8 cellular contexts compared by ENCODE assay signal in the genomic region with DNA sequence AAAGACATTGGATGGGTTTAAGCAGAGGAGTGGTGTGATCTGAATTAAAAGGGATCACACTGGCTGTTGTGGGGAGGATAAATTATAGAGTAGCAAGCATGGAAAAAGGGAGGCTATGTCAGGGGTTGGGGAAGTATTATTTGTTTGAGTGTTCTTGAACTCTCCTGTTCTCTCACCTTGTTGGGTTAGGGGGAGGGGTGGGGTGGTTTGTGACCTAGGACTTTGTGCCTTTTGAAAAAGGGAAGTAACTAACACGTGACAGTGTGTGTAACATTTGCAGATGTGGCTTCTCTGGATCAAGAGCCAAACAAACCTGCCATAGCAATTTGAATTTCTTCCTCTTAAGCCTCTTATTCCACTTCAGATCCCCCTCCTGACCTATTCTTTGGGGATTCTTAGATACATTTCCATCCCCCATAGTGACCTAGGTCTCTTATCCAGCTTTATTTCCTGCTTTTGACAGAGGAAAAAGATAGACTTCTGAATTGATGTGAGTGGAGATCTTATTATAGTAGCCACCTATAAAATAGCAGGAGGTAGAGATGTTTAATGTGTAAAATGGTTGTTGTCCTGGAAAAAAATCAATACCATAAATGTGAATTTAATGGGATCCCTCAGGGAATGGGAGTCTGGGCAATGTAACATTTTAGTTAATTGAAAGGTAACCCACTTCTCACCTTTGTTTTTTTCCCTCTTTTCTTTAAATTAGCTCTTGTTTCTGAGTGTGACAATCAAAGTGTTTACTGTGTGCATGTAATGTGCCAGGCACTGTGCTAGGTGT.
DNase-seq lines count a peak whose midpoint lies in the region; ATAC-seq and TF ChIP-seq lines count a peak whose summit lies in the region.

No MANE protein-coding gene starts in this region.

- peaks cover 5% of the 10 kb centered on the region for H3K9me3 ChIP-seq in neural progenitor cell (ENCODE audit: low read depth)

- peaks cover 2% of the 10 kb centered on the region for H3K9me3 Mint-ChIP-seq in neural progenitor cell

- H3K4me2 ChIP-seq in neural progenitor cell, result peak overlapping the region; percentile 18

- H3K79me2 ChIP-seq in neural progenitor cell (ENCODE audit: low read depth), result no peaks in the 10 kb centered on the region

- H3K27ac Mint-ChIP-seq in neural progenitor cell, result no peak overlapping the region

- peak; percentile 61 for ATAC-seq in HG02973 (IDR thresholded peaks at IDR 0.05; ENCODE audit: unreplicated experiment)

- no peaks in the 10 kb centered on the region for H3K36me3 ChIP-seq in neural progenitor cell

- TF ChIP-seq CTCF in neural progenitor cell (IDR thresholded peaks at IDR 0.05), result no peak

- H3K9ac ChIP-seq in neural progenitor cell, result no peak overlapping the region

- no peaks in the 10 kb centered on the region for H4K20me1 ChIP-seq in neural progenitor cell (ENCODE audit: low read depth)

- no peak overlapping the region for H3K27ac ChIP-seq in neural progenitor cell

- DNase-seq in SKM-1 treated with dmso at 0.1 percent for 144 hours (lab: John Stamatoyannopoulos, UW; ENCODE audit: unreplicated experiment) (peak; percentile 41), SKM-1 (lab: John Stamatoyannopoulos, UW; ENCODE audit: unreplicated experiment) (no peak), NCI-H748 treated with DMSO at 0.1 percent for 48 hours (lab: John Stamatoyannopoulos, UW) (peak; percentile 40), neural progenitor cell (ENCODE audit: low spot score) (peak; percentile 3), retina (no peak), medulla oblongata (ENCODE audit: extremely low spot score) (no peak)
- DNase-seq in activated CD4-positive, alpha-beta T cell treated with anti-CD3 and anti-CD28 coated beads for 4 hours, result no peak

- no peak overlapping the region for H3K4me3 ChIP-seq in neural progenitor cell

- no peak overlapping the region for H3K4me3 Mint-ChIP-seq in neural progenitor cell

- no peaks in the 10 kb centered on the region for H3K36me3 Mint-ChIP-seq in neural progenitor cell

- no peaks in the 10 kb centered on the region for H3F3A ChIP-seq in neural progenitor cell (ENCODE audit: low read depth)

- H3K4me1 ChIP-seq in neural progenitor cell, result peaks cover 4% of the 10 kb centered on the region

- no peak overlapping the region for H2AFZ ChIP-seq in neural progenitor cell (replicated peaks)

- H3K27me3 Mint-ChIP-seq in neural progenitor cell (ENCODE audit: insufficient read depth, low read depth), result peaks cover 2% of the 10 kb centered on the region

- H3K4me1 Mint-ChIP-seq in neural progenitor cell, result peaks cover 22% of the 10 kb centered on the region

- no peaks in the 10 kb centered on the region for H3K27me3 ChIP-seq in neural progenitor cell

Comparison
In these comparisons a context has a peak if more than half of its experiments do, and no peak if none do; other contexts are left out.
1. DNase-seq: peak in SKM-1 treated with dmso at 0.1 percent for 144 hours (single experiment), NCI-H748 treated with DMSO at 0.1 percent for 48 hours (single experiment) and neural progenitor cell (single experiment); none in SKM-1 (single experiment), retina (single experiment), medulla oblongata (single experiment) and activated CD4-positive, alpha-beta T cell treated with anti-CD3 and anti-CD28 coated beads for 4 hours (0 of 2).